10 cellular contexts compared by ENCODE assay signal in genomic region chr5:54533541-54534179, GRCh38. TPM values are rescaled to one million over a fixed set of nuclear protein-coding genes. Genes with fewer than 3 reads are reported as not detected.
DNase-seq lines count a peak whose midpoint lies in the region; ATAC-seq, FAIRE-seq and TF ChIP-seq lines count a peak whose summit lies in the region.
"Had no signal": no experiment of that assay in that cellular context is flagged by ENCODE, and none has a peak within 500 bp of the region (broad histone marks: within the 10 kb centered on the region; RNA-seq: fewer than 3 reads in every experiment).

No MANE protein-coding gene starts in this region.

- H3K27ac ChIP-seq in ascending aorta: peak overlapping the region; percentile 71 to 97
- peak overlapping the region; percentile 91 for H3K27ac ChIP-seq in right cardiac atrium (ENCODE audit: low read length)
- H3K27ac ChIP-seq in pancreas: peak overlapping the region; percentile 28 to 77 (median 46)
- H3K27ac ChIP-seq: PC-9 had no signal

- TF ChIP-seq CTCF in ascending aorta (IDR thresholded peaks at IDR 0.05) (no peak), pancreas (IDR thresholded peaks at IDR 0.05) (no peak)

- intact Hi-C loops in ascending aorta (cut with DNase I) (no loop called here), right cardiac atrium (cut with DNase I) (no loop called here), pancreas (cut with DNase I) (no loop called here), posterior vena cava (cut with DNase I) (no loop called here)

- H3K36me3 ChIP-seq in ascending aorta (no peaks in the 10 kb centered on the region), pancreas (no peaks in the 10 kb centered on the region)

- FAIRE-seq in pancreas (lab: Jason Lieb, UNC): no peak

- H3K4me1 ChIP-seq in ascending aorta (peaks cover 19 to 65% of the 10 kb centered on the region in 2 donors), right cardiac atrium (ENCODE audit: control insufficient read depth, insufficient read depth, low read length) (peaks cover 18% of the 10 kb centered on the region), pancreas (peaks cover 18 to 41% (median 34%) of the 10 kb centered on the region in 3 donors)

- no peaks in the 10 kb centered on the region for H3K9me3 ChIP-seq in ascending aorta
- H3K9me3 ChIP-seq in right cardiac atrium (ENCODE audit: control insufficient read depth, low read length): no peaks in the 10 kb centered on the region
- no peaks in the 10 kb centered on the region for H3K9me3 ChIP-seq in pancreas

- ATAC-seq in right cardiac atrium: peak; percentile 89 to 95
- ATAC-seq in pancreas: peak; percentile 55 to 72 (median 68)
- ATAC-seq in GM19395 (IDR thresholded peaks at IDR 0.05; ENCODE audit: unreplicated experiment): no peak

- WGBS in right cardiac atrium: 53% methylated on average over 10 of the region's 10 CpGs
- 34 to 39% methylated on average over 10 of the region's 10 CpGs for WGBS in pancreas, 2 donors

- H3K27me3 ChIP-seq in ascending aorta: no peaks in the 10 kb centered on the region
- no peaks in the 10 kb centered on the region for H3K27me3 ChIP-seq in right cardiac atrium (ENCODE audit: control insufficient read depth, insufficient read depth)
- H3K27me3 ChIP-seq in pancreas: no peaks in the 10 kb centered on the region

- H3K4me3 ChIP-seq in ascending aorta (peak overlapping the region; percentile 29 to 44), right cardiac atrium (ENCODE audit: low read length) (no peak overlapping the region), pancreas (no peak overlapping the region)
- H3K4me3 ChIP-seq: PC-9 had no signal

- peak; percentile 76 for DNase-seq in Ammon's horn (ENCODE audit: low spot score)
- DNase-seq in ascending aorta (ENCODE audit: low spot score in 2 of 2): no peak
- DNase-seq in right cardiac atrium: peak in 2 of 3 donors; percentile 28 to 62
- DNase-seq in pancreas: no peak
- no peak for DNase-seq in amniotic stem cell (lab: John Stamatoyannopoulos, UW)
- no peak for DNase-seq in posterior vena cava (ENCODE audit: low spot score)
- no peak for DNase-seq in NK-92 treated with Interleukin-12 subunit alpha and Interleukin-12 subunit beta, amount 100 ng/mL, for 24 hours (lab: John Stamatoyannopoulos, UW)
- DNase-seq: H7, PC-9 had no signal

RNA-seq across cellular contexts. Expression of gene SNX18, which starts 16.1 kb away (rescaled TPM):
- total RNA-seq in ascending aorta (200 TPM), right cardiac atrium (10 to 100 TPM; 12.0 to 14.0 (median 12.8) TPM), pancreas (10 to 100 TPM; 10.2 to 20.0 (median 14.3) TPM), posterior vena cava (10 to 100 TPM; 50.3 to 55.6 TPM)
- polyA plus RNA-seq in right cardiac atrium (3.8 TPM), pancreas (1 to 10 TPM; 2.9 to 4.7 TPM)

Comparison
In these comparisons a context has a peak if more than half of its experiments do, and no peak if none do; other contexts are left out.
1. DNase-seq: peak in Ammon's horn (single experiment) and right cardiac atrium (2 of 3); none in ascending aorta (0 of 2), pancreas (0 of 6), amniotic stem cell (single experiment), posterior vena cava (single experiment) and NK-92 treated with Interleukin-12 subunit alpha and Interleukin-12 subunit beta, amount 100 ng/mL, for 24 hours (single experiment).
2. H3K4me3 ChIP-seq: peak in ascending aorta (2 of 2); none in right cardiac atrium (single experiment) and pancreas (0 of 4).
3. Peak in every context shown above with its lines, with median percentiles within 50 percentile points of each other: H3K27ac ChIP-seq.